Comparison of ENCODE assay signal across 23 cellular contexts in the genomic region with DNA sequence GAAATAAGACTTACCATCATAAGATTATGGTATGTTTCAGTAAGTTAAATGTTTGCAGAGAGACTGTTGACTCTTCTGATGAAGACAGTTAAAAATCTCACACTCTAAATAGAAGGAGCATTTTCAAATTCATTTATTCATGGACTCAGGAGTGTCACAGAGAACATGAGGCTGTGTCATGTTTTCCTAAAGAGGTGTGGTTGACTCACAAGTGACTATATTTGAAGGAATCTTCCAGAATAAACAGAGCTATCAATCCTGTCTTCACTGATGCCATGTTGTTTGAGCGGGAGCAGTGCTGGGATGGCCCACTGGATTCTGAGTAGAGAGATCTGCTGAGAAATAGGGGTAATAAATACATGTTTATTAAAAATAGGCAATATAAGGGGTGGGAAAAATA.
DNase-seq lines count a peak whose midpoint lies in the region; ATAC-seq, FAIRE-seq and TF ChIP-seq lines count a peak whose summit lies in the region.
"Had no signal": no experiment of that assay in that cellular context is flagged by ENCODE, and none has a peak within 500 bp of the region (broad histone marks: within the 10 kb centered on the region; RNA-seq: fewer than 3 reads in every experiment).

No MANE protein-coding gene starts in this region.

- H3K27ac ChIP-seq in astrocyte (ENCODE audit: low read depth, low read length): no peak overlapping the region
- no peak overlapping the region for H3K27ac ChIP-seq in naive thymus-derived CD4-positive, alpha-beta T cell (ENCODE audit: low read depth, low read length)
- no peak overlapping the region for H3K27ac ChIP-seq in left ventricle myocardium inferior (replicated peaks)
- H3K27ac ChIP-seq: BLaER1 treated with 17β-estradiol and CSF1 and Interleukin-3, amounts not matched to agents 10 nM and 100 nM had no signal

- peaks cover 15% of the 10 kb centered on the region for H3K4me1 Mint-ChIP-seq in astrocyte (ENCODE audit: low read depth, unreplicated experiment)
- no peaks in the 10 kb centered on the region for H3K4me1 Mint-ChIP-seq in natural killer cell treated with Interleukin-12 subunit alpha and Interleukin-12 subunit beta and Interleukin-15 and Interleukin-18, amount 100 ng/mL, for 72 hours (ENCODE audit: low read depth in 2 of 2)
- H3K4me1 Mint-ChIP-seq in naive thymus-derived CD4-positive, alpha-beta T cell: no peaks in the 10 kb centered on the region
- H3K4me1 Mint-ChIP-seq: CD4-positive, alpha-beta memory T cell; IgD-negative memory B cell had no signal

- H3K9ac ChIP-seq in astrocyte (ENCODE audit: low read length): no peak overlapping the region
- H3K9ac ChIP-seq: BLaER1 treated with 17β-estradiol and CSF1 and Interleukin-3, amounts not matched to agents 10 nM and 100 nM had no signal

- no peaks in the 10 kb centered on the region for H3K36me3 ChIP-seq in astrocyte (ENCODE audit: insufficient read depth, low read length)
- H3K36me3 ChIP-seq in naive thymus-derived CD4-positive, alpha-beta T cell (ENCODE audit: control insufficient read depth in 2 of 3, insufficient read depth in 3 of 3, low read length in 3 of 3): no peaks in the 10 kb centered on the region
- H3K36me3 ChIP-seq in left ventricle myocardium inferior: no peaks in the 10 kb centered on the region
- H3K36me3 ChIP-seq: BLaER1 treated with 17β-estradiol and CSF1 and Interleukin-3, amounts not matched to agents 10 nM and 100 nM had no signal

- H3K9me3 Mint-ChIP-seq in astrocyte (ENCODE audit: unreplicated experiment): no peaks in the 10 kb centered on the region
- peaks cover 18% of the 10 kb centered on the region for H3K9me3 Mint-ChIP-seq in natural killer cell treated with Interleukin-12 subunit alpha and Interleukin-12 subunit beta and Interleukin-15 and Interleukin-18, amount 100 ng/mL, for 72 hours
- H3K9me3 Mint-ChIP-seq in naive thymus-derived CD4-positive, alpha-beta T cell: peaks cover 0 to 4% (median 0%) of the 10 kb centered on the region in 11 donors
- H3K9me3 Mint-ChIP-seq: CD4-positive, alpha-beta memory T cell; IgD-negative memory B cell had no signal

- H3K27ac Mint-ChIP-seq in astrocyte (ENCODE audit: unreplicated experiment): no peak overlapping the region
- no peak overlapping the region for H3K27ac Mint-ChIP-seq in natural killer cell treated with Interleukin-12 subunit alpha and Interleukin-12 subunit beta and Interleukin-15 and Interleukin-18, amount 100 ng/mL, for 72 hours
- H3K27ac Mint-ChIP-seq in naive thymus-derived CD4-positive, alpha-beta T cell: no peak overlapping the region
- H3K27ac Mint-ChIP-seq: CD4-positive, alpha-beta memory T cell had no signal

- CTCF ChIA-PET in naive thymus-derived CD4-positive, alpha-beta T cell (lab: Charles Lee): no interaction called here

- POLR2A ChIA-PET in naive thymus-derived CD4-positive, alpha-beta T cell (lab: Charles Lee): no interaction called here

- DNase-seq in HT1080 (ENCODE audit: low read depth): peak; percentile 18
- peak; percentile 5 for DNase-seq in astrocyte (ENCODE audit: low read depth)
- DNase-seq in kidney tubule cell (ENCODE audit: low spot score): peak; percentile 59
- no peak for DNase-seq in ecto neural progenitor cell (ENCODE audit: low spot score)
- DNase-seq in natural killer cell treated with Interleukin-12 subunit alpha and Interleukin-12 subunit beta and Interleukin-15 and Interleukin-18, amount 100 ng/mL, for 72 hours (ENCODE audit: low spot score): no peak
- no peak for DNase-seq in naive thymus-derived CD4-positive, alpha-beta T cell
- no peak for DNase-seq in left ventricle myocardium inferior
- DNase-seq: Caco-2; CD4-positive, alpha-beta memory T cell; DMS 273 treated with DMSO at 0.1 percent for 48 hours; DND-41; NCI-H1417; NCI-H1694 treated with DMSO at 0.1 percent for 48 hours; NCI-H2081 treated with DMSO at 0.1 percent for 48 hours; NCI-H2171 treated with DMSO at 0.1 percent for 48 hours; NCI-H524 treated with DMSO at 0.1 percent for 48 hours; NCI-H82 had no signal

- H3K4me1 ChIP-seq in astrocyte (ENCODE audit: insufficient read depth, low read length) (no peaks in the 10 kb centered on the region), left ventricle myocardium inferior (no peaks in the 10 kb centered on the region)
- no peaks in the 10 kb centered on the region for H3K4me1 ChIP-seq in naive thymus-derived CD4-positive, alpha-beta T cell (ENCODE audit: control insufficient read depth in 2 of 2, insufficient read depth in 2 of 2, low read length in 2 of 2)
- H3K4me1 ChIP-seq: BLaER1 treated with 17β-estradiol and CSF1 and Interleukin-3, amounts not matched to agents 10 nM and 100 nM had no signal

- H4K20me1 ChIP-seq in astrocyte (ENCODE audit: insufficient read depth, low read length): no peaks in the 10 kb centered on the region
- H4K20me1 ChIP-seq: BLaER1 treated with 17β-estradiol and CSF1 and Interleukin-3, amounts not matched to agents 10 nM and 100 nM had no signal

- no peak overlapping the region for H2AFZ ChIP-seq in astrocyte (ENCODE audit: low read depth, low read length)

- intact Hi-C loops in naive thymus-derived CD4-positive, alpha-beta T cell (cut with micrococcal nuclease): no loop called here
- intact Hi-C loops in left ventricle myocardium inferior (cut with micrococcal nuclease): no loop called here

- no peak overlapping the region for H3K4me2 ChIP-seq in astrocyte (ENCODE audit: low read length)
- H3K4me2 ChIP-seq: BLaER1 treated with 17β-estradiol and CSF1 and Interleukin-3, amounts not matched to agents 10 nM and 100 nM had no signal

- H3K36me3 Mint-ChIP-seq in astrocyte (ENCODE audit: low read depth, unreplicated experiment): no peaks in the 10 kb centered on the region
- no peaks in the 10 kb centered on the region for H3K36me3 Mint-ChIP-seq in natural killer cell treated with Interleukin-12 subunit alpha and Interleukin-12 subunit beta and Interleukin-15 and Interleukin-18, amount 100 ng/mL, for 72 hours
- H3K36me3 Mint-ChIP-seq in naive thymus-derived CD4-positive, alpha-beta T cell: no peaks in the 10 kb centered on the region
- H3K36me3 Mint-ChIP-seq: CD4-positive, alpha-beta memory T cell; IgD-negative memory B cell had no signal

- no peak for FAIRE-seq in astrocyte (lab: Jason Lieb, UNC)
- FAIRE-seq: GM18507, H1, RCC 7860 had no signal

- no peak for ATAC-seq in natural killer cell treated with Interleukin-12 subunit alpha and Interleukin-12 subunit beta and Interleukin-15 and Interleukin-18, amount 100 ng/mL, for 72 hours
- ATAC-seq in naive thymus-derived CD4-positive, alpha-beta T cell: no peak
- ATAC-seq: Right ventricle myocardium inferior had no signal

- H3K4me3 ChIP-seq in astrocyte (ENCODE audit: insufficient read depth, low read depth, low read length): no peak overlapping the region
- no peak overlapping the region for H3K4me3 ChIP-seq in naive thymus-derived CD4-positive, alpha-beta T cell (ENCODE audit: low read length)
- H3K4me3 ChIP-seq in left ventricle myocardium inferior: no peak overlapping the region
- H3K4me3 ChIP-seq: BLaER1 treated with 17β-estradiol and CSF1 and Interleukin-3, amounts not matched to agents 10 nM and 100 nM had no signal

- no peaks in the 10 kb centered on the region for H3K27me3 ChIP-seq in astrocyte (ENCODE audit: insufficient read depth, low read length)
- no peaks in the 10 kb centered on the region for H3K27me3 ChIP-seq in naive thymus-derived CD4-positive, alpha-beta T cell (ENCODE audit: control insufficient read depth in 2 of 2, insufficient read depth in 2 of 2, low read length in 2 of 2)
- H3K27me3 ChIP-seq in left ventricle myocardium inferior (ENCODE audit: low read depth): no peaks in the 10 kb centered on the region
- H3K27me3 ChIP-seq: BLaER1 treated with 17β-estradiol and CSF1 and Interleukin-3, amounts not matched to agents 10 nM and 100 nM had no signal

- no peaks in the 10 kb centered on the region for H3K79me2 ChIP-seq in astrocyte (ENCODE audit: insufficient read depth, low read length)

- no peak for TF ChIP-seq CTCF in astrocyte (IDR thresholded peaks at IDR 0.05; ENCODE audit: insufficient read depth, low read depth, low read length)
- no peak for TF ChIP-seq CTCF in left ventricle myocardium inferior (IDR thresholded peaks at IDR 0.05; ENCODE audit: borderline replicate concordance)

- no peaks in the 10 kb centered on the region for H3K27me3 Mint-ChIP-seq in astrocyte (ENCODE audit: low read depth, unreplicated experiment)
- H3K27me3 Mint-ChIP-seq in natural killer cell treated with Interleukin-12 subunit alpha and Interleukin-12 subunit beta and Interleukin-15 and Interleukin-18, amount 100 ng/mL, for 72 hours: no peaks in the 10 kb centered on the region
- no peaks in the 10 kb centered on the region for H3K27me3 Mint-ChIP-seq in naive thymus-derived CD4-positive, alpha-beta T cell
- H3K27me3 Mint-ChIP-seq: IgD-negative memory B cell had no signal

- H3K9me3 ChIP-seq in astrocyte (ENCODE audit: insufficient read depth, low read depth, low read length) (no peaks in the 10 kb centered on the region), left ventricle myocardium inferior (replicated peaks) (no peaks in the 10 kb centered on the region)
- no peaks in the 10 kb centered on the region for H3K9me3 ChIP-seq in naive thymus-derived CD4-positive, alpha-beta T cell (ENCODE audit: control insufficient read depth in 2 of 3, low read length in 3 of 3)
- H3K9me3 ChIP-seq: BLaER1 treated with 17β-estradiol and CSF1 and Interleukin-3, amounts not matched to agents 10 nM and 100 nM; Caco-2 had no signal

- no peak overlapping the region for H3K4me3 Mint-ChIP-seq in astrocyte (ENCODE audit: unreplicated experiment)
- no peak overlapping the region for H3K4me3 Mint-ChIP-seq in natural killer cell treated with Interleukin-12 subunit alpha and Interleukin-12 subunit beta and Interleukin-15 and Interleukin-18, amount 100 ng/mL, for 72 hours
- no peak overlapping the region for H3K4me3 Mint-ChIP-seq in naive thymus-derived CD4-positive, alpha-beta T cell
- H3K4me3 Mint-ChIP-seq: CD4-positive, alpha-beta memory T cell; IgD-negative memory B cell had no signal

Comparison
In these comparisons a context has a peak if more than half of its experiments do, and no peak if none do; other contexts are left out.
1. DNase-seq: peak in HT1080 (single experiment), astrocyte (single experiment) and kidney tubule cell (single experiment); none in ecto neural progenitor cell (single experiment), natural killer cell treated with Interleukin-12 subunit alpha and Interleukin-12 subunit beta and Interleukin-15 and Interleukin-18, amount 100 ng/mL, for 72 hours (single experiment), naive thymus-derived CD4-positive, alpha-beta T cell (0 of 9) and left ventricle myocardium inferior (single experiment).